Comparison of ENCODE assay signal across 1 cellular context in the genomic region with DNA sequence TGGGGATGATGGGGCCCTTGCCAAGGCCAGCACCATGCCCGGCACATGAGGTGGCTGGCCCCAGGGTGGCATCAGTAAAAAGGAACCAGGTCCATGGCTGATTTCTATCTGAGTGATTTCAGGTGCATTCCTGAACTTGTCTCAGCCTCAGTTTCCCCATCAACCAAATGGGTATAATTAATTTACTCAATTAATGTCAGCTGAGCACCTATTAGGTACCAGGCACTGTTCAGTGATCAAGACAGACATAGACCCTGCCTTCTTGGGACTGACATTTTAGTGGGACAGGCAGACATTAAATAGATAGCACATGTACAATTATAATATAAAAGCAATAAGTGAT.
TF ChIP-seq lines count a peak whose summit lies in the region.

No MANE protein-coding gene starts in this region.

TF ChIP-seq in GM23338, 12 proteins besides CTCF, POLR2A, EP300 and RAD21 (continued from another document):
- TF ChIP-seq ZNF462 (CRISPR knock-in tag; IDR thresholded peaks at IDR 0.05): no peak
- TF ChIP-seq, protein P1, sequence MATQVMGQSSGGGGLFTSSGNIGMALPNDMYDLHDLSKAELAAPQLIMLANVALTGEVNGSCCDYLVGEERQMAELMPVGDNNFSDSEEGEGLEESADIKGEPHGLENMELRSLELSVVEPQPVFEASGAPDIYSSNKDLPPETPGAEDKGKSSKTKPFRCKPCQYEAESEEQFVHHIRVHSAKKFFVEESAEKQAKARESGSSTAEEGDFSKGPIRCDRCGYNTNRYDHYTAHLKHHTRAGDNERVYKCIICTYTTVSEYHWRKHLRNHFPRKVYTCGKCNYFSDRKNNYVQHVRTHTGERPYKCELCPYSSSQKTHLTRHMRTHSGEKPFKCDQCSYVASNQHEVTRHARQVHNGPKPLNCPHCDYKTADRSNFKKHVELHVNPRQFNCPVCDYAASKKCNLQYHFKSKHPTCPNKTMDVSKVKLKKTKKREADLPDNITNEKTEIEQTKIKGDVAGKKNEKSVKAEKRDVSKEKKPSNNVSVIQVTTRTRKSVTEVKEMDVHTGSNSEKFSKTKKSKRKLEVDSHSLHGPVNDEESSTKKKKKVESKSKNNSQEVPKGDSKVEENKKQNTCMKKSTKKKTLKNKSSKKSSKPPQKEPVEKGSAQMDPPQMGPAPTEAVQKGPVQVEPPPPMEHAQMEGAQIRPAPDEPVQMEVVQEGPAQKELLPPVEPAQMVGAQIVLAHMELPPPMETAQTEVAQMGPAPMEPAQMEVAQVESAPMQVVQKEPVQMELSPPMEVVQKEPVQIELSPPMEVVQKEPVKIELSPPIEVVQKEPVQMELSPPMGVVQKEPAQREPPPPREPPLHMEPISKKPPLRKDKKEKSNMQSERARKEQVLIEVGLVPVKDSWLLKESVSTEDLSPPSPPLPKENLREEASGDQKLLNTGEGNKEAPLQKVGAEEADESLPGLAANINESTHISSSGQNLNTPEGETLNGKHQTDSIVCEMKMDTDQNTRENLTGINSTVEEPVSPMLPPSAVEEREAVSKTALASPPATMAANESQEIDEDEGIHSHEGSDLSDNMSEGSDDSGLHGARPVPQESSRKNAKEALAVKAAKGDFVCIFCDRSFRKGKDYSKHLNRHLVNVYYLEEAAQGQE (IDR thresholded peaks at IDR 0.05; ENCODE audit: unreplicated experiment): no peak
- no peak for TF ChIP-seq JUNB (IDR thresholded peaks at IDR 0.05; ENCODE audit: unreplicated experiment)
- TF ChIP-seq ZNF331 (CRISPR knock-in tag; IDR thresholded peaks at IDR 0.05; ENCODE audit: low read depth): no peak
